Comparison of ENCODE assay signal across 1 cellular context in the genomic region with DNA sequence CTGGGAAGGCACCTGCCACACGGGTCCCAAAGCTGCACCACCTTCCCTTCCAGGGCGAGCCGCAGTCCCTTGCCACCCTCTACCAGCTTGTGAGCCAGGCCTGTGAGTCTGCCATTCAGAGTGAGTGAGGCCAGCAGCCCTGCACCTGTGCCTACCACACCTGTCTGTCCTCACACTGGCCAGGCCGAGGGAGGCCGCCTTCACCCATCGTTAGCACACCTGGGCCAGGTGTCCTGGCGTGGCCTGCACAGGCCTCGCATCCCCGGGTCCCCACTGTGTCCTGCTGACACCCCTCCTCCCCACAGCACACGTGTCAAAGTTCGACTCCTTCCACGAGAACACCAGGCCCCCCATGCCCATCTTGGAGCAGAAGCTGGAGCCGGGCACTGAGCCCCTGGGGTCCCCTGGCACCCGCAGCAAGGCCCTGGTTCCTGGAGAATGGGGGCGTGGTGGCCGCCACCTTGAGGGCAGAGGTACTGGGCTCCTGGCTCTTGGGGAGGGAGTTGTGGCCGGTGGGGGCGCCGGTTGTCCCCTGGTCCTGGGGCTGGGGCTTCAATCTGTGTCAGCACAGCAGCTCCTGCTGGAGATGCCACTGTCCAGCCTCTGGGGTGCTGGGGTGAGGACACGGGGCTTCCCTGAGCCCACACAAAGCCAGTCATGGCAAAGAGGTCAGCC.
TF ChIP-seq lines count a peak whose summit lies in the region.

No MANE protein-coding gene starts in this region.

TF ChIP-seq in GM23338, 12 proteins besides CTCF, POLR2A, EP300 and RAD21:
- TF ChIP-seq, protein P1, sequence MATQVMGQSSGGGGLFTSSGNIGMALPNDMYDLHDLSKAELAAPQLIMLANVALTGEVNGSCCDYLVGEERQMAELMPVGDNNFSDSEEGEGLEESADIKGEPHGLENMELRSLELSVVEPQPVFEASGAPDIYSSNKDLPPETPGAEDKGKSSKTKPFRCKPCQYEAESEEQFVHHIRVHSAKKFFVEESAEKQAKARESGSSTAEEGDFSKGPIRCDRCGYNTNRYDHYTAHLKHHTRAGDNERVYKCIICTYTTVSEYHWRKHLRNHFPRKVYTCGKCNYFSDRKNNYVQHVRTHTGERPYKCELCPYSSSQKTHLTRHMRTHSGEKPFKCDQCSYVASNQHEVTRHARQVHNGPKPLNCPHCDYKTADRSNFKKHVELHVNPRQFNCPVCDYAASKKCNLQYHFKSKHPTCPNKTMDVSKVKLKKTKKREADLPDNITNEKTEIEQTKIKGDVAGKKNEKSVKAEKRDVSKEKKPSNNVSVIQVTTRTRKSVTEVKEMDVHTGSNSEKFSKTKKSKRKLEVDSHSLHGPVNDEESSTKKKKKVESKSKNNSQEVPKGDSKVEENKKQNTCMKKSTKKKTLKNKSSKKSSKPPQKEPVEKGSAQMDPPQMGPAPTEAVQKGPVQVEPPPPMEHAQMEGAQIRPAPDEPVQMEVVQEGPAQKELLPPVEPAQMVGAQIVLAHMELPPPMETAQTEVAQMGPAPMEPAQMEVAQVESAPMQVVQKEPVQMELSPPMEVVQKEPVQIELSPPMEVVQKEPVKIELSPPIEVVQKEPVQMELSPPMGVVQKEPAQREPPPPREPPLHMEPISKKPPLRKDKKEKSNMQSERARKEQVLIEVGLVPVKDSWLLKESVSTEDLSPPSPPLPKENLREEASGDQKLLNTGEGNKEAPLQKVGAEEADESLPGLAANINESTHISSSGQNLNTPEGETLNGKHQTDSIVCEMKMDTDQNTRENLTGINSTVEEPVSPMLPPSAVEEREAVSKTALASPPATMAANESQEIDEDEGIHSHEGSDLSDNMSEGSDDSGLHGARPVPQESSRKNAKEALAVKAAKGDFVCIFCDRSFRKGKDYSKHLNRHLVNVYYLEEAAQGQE (IDR thresholded peaks at IDR 0.05; ENCODE audit: unreplicated experiment), result peak; percentile 10
- TF ChIP-seq ZNF114 (CRISPR knock-in tag; IDR thresholded peaks at IDR 0.05), result no peak
